8 cellular contexts compared by ENCODE assay signal in genomic region chr12:121711925-121712461, GRCh38. TPM values are rescaled to one million over a fixed set of nuclear protein-coding genes. Genes with fewer than 3 reads are reported as not detected.
DNase-seq lines count a peak whose midpoint lies in the region; ATAC-seq and TF ChIP-seq lines count a peak whose summit lies in the region.

No MANE protein-coding gene starts in this region.

- no peaks in the 10 kb centered on the region for H3K27me3 Mint-ChIP-seq in Calu3 (ENCODE audit: unreplicated experiment)

- peaks cover 2% of the 10 kb centered on the region for H3K9me3 Mint-ChIP-seq in Calu3 (ENCODE audit: low read depth, unreplicated experiment)

- 9% methylated on average over 19 of the region's 20 CpGs for WGBS in ectodermal cell, 2 experiments
- 3 to 9% methylated on average over 7 to 20 of the region's 20 CpGs for WGBS in transverse colon (ENCODE audit: low coverage in 1 of 2), 2 donors

- H3K27me3 ChIP-seq in ectodermal cell (ENCODE audit: control insufficient read depth, insufficient read depth, low read length, poor library complexity, severe bottlenecking) (no peaks in the 10 kb centered on the region), transverse colon (no peaks in the 10 kb centered on the region)

- ATAC-seq in GM19467 (IDR thresholded peaks at IDR 0.05; ENCODE audit: unreplicated experiment) (peak; percentile 28), HG03521 (IDR thresholded peaks at IDR 0.05; ENCODE audit: unreplicated experiment) (peak; percentile 19), SK-N-SH treated with all-trans-retinoic acid at 6 μM for 48 hours (peak; percentile 31), GM18870 (IDR thresholded peaks at IDR 0.05; ENCODE audit: unreplicated experiment) (no peak)

- TSS peak; percentile 91 for BruUV-seq in Calu3 (replicated peaks; lab: Mats Ljungman, UMichigan)

- no peaks in the 10 kb centered on the region for H3K9me3 ChIP-seq in ectodermal cell (ENCODE audit: control insufficient read depth, low read length)
- H3K9me3 ChIP-seq in transverse colon = no peaks in the 10 kb centered on the region

- TF ChIP-seq CTCF in Calu3 (IDR thresholded peaks at IDR 0.05; ENCODE audit: unreplicated experiment) = no peak
- no peak for TF ChIP-seq CTCF in transverse colon (IDR thresholded peaks at IDR 0.05)

- no peak for TF ChIP-seq EP300 in transverse colon (IDR thresholded peaks at IDR 0.05; ENCODE audit: low read depth)

- intact Hi-C loops in Calu3 (cut with micrococcal nuclease; ENCODE audit: unreplicated experiment) = no loop called here
- intact Hi-C loops in transverse colon (cut with DNase I; ENCODE audit: low total_unique reads) = no loop called here

- peak overlapping the region; percentile 88 for H3K27ac Mint-ChIP-seq in Calu3 (ENCODE audit: unreplicated experiment)

- DNase-seq in Calu3 = no peak
- peak; percentile 66 for DNase-seq in medulla oblongata (ENCODE audit: extremely low spot score)
- peak; percentile 32 for DNase-seq in transverse colon

- peak overlapping the region; percentile 96 for H3K4me3 ChIP-seq in ectodermal cell (ENCODE audit: insufficient read depth, low read depth, low read length)
- H3K4me3 ChIP-seq in transverse colon = peak overlapping the region; percentile 42 to 86 (median 72)

- H3K27ac ChIP-seq in ectodermal cell (ENCODE audit: insufficient read depth, low read depth, low read length, poor library complexity, severe bottlenecking) (peak overlapping the region; percentile 56), transverse colon (peak overlapping the region; percentile 87 to 92 (median 89))

- H3K4me1 Mint-ChIP-seq in Calu3 (ENCODE audit: low read depth, unreplicated experiment) = peaks cover 14% of the 10 kb centered on the region

- in situ Hi-C loops in transverse colon (cut with MboI; ENCODE audit: low pct_ligation_motif_present in 1 of 4, low pct_unique_long_range_greater_than_20kb in 1 of 4, low sequenced_read_pairs in 3 of 4) = no loop called here

- no peak for TF ChIP-seq POLR2A in transverse colon (IDR thresholded peaks at IDR 0.05)

- H3K4me3 Mint-ChIP-seq in Calu3 (ENCODE audit: low read depth, unreplicated experiment) = peak overlapping the region; percentile 90

- H3K4me1 ChIP-seq in ectodermal cell (ENCODE audit: control insufficient read depth, insufficient read depth, low read length) = peaks cover 7% of the 10 kb centered on the region
- peaks cover 9 to 20% (median 18%) of the 10 kb centered on the region in 4 donors for H3K4me1 ChIP-seq in transverse colon

- H3K36me3 Mint-ChIP-seq in Calu3 (ENCODE audit: insufficient read depth, unreplicated experiment) = peaks cover 28% of the 10 kb centered on the region

- H3K36me3 ChIP-seq in ectodermal cell (ENCODE audit: control insufficient read depth, insufficient read depth, low read length) (no peaks in the 10 kb centered on the region), transverse colon (no peaks in the 10 kb centered on the region)

- CTCF ChIA-PET in Calu3 (lab: Charles Lee) = interaction anchor here (0.6 to 1.3 kb wide), 9 partner anchors 13 to 688 kb away, joined by 3 to 6 read pairs (median 5); no protein-coding TSS in a partner anchor

TF ChIP-seq in SK-N-SH treated with all-trans-retinoic acid at 6 μM for 48 hours, 23 proteins besides CTCF, POLR2A, EP300 and RAD21:
- TF ChIP-seq OSR1 (CRISPR knock-in tag; IDR thresholded peaks at IDR 0.05) (no peak), POU6F1 (CRISPR knock-in tag; IDR thresholded peaks at IDR 0.05; ENCODE audit: borderline replicate concordance, low read depth) (no peak), TSHZ2 (CRISPR knock-in tag; IDR thresholded peaks at IDR 0.05) (no peak), ZC3H10 (CRISPR knock-in tag; IDR thresholded peaks at IDR 0.05) (no peak), SNAI2 (CRISPR knock-in tag; IDR thresholded peaks at IDR 0.05) (no peak)

RNA-seq across cellular contexts. Expression of gene TMEM120B, which starts 0.6 kb away (rescaled TPM):
- 23.2 and 25.3 TPM in 2 replicates for total RNA-seq in Calu3 (2022)
- polyA plus RNA-seq in ectodermal cell (2013, experiment 1 of 4) = 16.2 TPM
- polyA plus RNA-seq in ectodermal cell (2013, experiment 2 of 4) = 17.7 TPM
- polyA plus RNA-seq in ectodermal cell (2013, experiment 3 of 4) = 10.7 TPM
- polyA plus RNA-seq in ectodermal cell (2013, experiment 4 of 4) = 12.3 TPM
- 10 to 100 TPM in 1 of 4 donors, 1 to 10 TPM in 3; 1.9 to 19.9 (median 4.5) TPM for total RNA-seq in transverse colon

RNA-seq across cellular contexts. Expression of gene MORN3, which starts 42.5 kb away (rescaled TPM):
- total RNA-seq in Calu3 (2022) (0.76 and 1.2 TPM in 2 replicates), transverse colon (under 1 TPM in 1 of 4 donors, not detected in 3; 0.48 TPM)
- 1.3 TPM for polyA plus RNA-seq in ectodermal cell (2013, experiment 1 of 4)
- polyA plus RNA-seq in ectodermal cell (2013, experiment 2 of 4) = 2.2 TPM
- 1.2 TPM for polyA plus RNA-seq in ectodermal cell (2013, experiment 3 of 4)
- polyA plus RNA-seq in ectodermal cell (2013, experiment 4 of 4) = 1.3 TPM
